Comparison of ENCODE assay signal across 17 cellular contexts in the genomic region with DNA sequence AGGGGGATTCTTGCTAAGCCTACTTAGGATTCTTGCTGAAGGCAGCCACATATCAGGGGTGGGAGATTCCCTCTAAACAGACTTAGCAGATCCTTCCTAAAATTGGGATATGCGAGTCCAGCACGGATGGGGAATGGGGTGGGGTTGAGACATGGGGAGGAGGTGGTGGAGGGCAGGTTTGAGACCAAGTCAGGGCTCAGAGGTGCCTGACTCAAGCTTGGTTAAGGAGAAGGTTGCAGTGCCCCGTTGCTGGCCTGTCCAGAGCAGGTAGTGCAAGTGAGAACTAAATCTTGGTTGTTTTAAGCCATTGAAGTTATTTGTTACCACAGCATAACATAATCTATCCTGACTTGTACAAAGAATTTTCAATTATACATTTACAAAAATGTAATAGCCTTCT.
DNase-seq lines count a peak whose midpoint lies in the region; ATAC-seq, FAIRE-seq and TF ChIP-seq lines count a peak whose summit lies in the region.
"Had no signal": no experiment of that assay in that cellular context is flagged by ENCODE, and none has a peak within 500 bp of the region (broad histone marks: within the 10 kb centered on the region; RNA-seq: fewer than 3 reads in every experiment).

No MANE protein-coding gene starts in this region.

- RAD21 ChIA-PET in HCT116 (lab: Charles Lee; ENCODE audit: low non-redundant PET in 1 of 2, low total read pairs in 2 of 2, uncharacterized antibody in 2 of 2, unreplicated experiment in 2 of 2): no interaction called here

- no peaks in the 10 kb centered on the region for H3K4me1 Mint-ChIP-seq in neural progenitor cell
- H3K4me1 Mint-ChIP-seq: CD14-positive monocyte had no signal

- H3K27ac ChIP-seq in HCT116 (ENCODE audit: low read depth, low read length) (no peak overlapping the region), K562 (ENCODE audit: extremely low read depth, low read depth, low read length) (no peak overlapping the region), neural progenitor cell (peak overlapping the region; percentile 58)

- no peaks in the 10 kb centered on the region for H3K9me1 ChIP-seq in K562 (ENCODE audit: control insufficient read depth, insufficient read depth, low read length)

- peaks cover 6% of the 10 kb centered on the region for H3K27me3 ChIP-seq in HCT116 (ENCODE audit: insufficient read depth, low read length)
- no peaks in the 10 kb centered on the region for H3K27me3 ChIP-seq in K562 (ENCODE audit: control insufficient read depth in 2 of 2, insufficient read depth in 2 of 2, low read length in 2 of 2)
- no peaks in the 10 kb centered on the region for H3K27me3 ChIP-seq in neural progenitor cell

- DNase-seq in HCT116 (ENCODE audit: low read depth, low spot score): no peak
- no peak for DNase-seq in K562 (ENCODE audit: extremely low read depth in 1 of 4, low spot score in 3 of 4)
- no peak for DNase-seq in neural progenitor cell (ENCODE audit: low spot score)
- DNase-seq in D341Med (ENCODE audit: low spot score): no peak
- DNase-seq in SW480 (ENCODE audit: low spot score): no peak
- DNase-seq in RKO (ENCODE audit: low spot score): no peak
- DNase-seq: CD8-positive, alpha-beta T cell; COR-L47; DND-41; GDM1; GOT3; HCEC 1CT; IMR-90; KG1 had no signal

- no peaks in the 10 kb centered on the region for H3K36me3 Mint-ChIP-seq in neural progenitor cell
- H3K36me3 Mint-ChIP-seq: CD14-positive monocyte; CD8-positive, alpha-beta T cell had no signal

- no peaks in the 10 kb centered on the region for H3K27me3 Mint-ChIP-seq in neural progenitor cell (ENCODE audit: insufficient read depth, low read depth)

- no peaks in the 10 kb centered on the region for H3K9me2 ChIP-seq in HCT116 (ENCODE audit: insufficient read depth)

- peaks cover 4% of the 10 kb centered on the region for H3K9me3 Mint-ChIP-seq in neural progenitor cell

- H4K20me1 ChIP-seq in HCT116 (ENCODE audit: insufficient read depth) (no peaks in the 10 kb centered on the region), K562 (replicated peaks; ENCODE audit: control insufficient read depth, insufficient read depth, low read length) (no peaks in the 10 kb centered on the region), neural progenitor cell (ENCODE audit: low read depth) (no peaks in the 10 kb centered on the region)

- FAIRE-seq in K562 (lab: Jason Lieb, UNC): no peak
- FAIRE-seq: GM18507 had no signal

- peaks cover 8% of the 10 kb centered on the region for H3F3A ChIP-seq in neural progenitor cell (ENCODE audit: low read depth)

- H3K9ac ChIP-seq in HCT116 (ENCODE audit: low read length): no peak overlapping the region
- H3K9ac ChIP-seq in K562 (ENCODE audit: insufficient read depth in 1 of 2, low read depth in 2 of 2, low read length in 2 of 2): no peak overlapping the region
- no peak overlapping the region for H3K9ac ChIP-seq in neural progenitor cell

- 0% methylated on average over 3 of the region's 3 CpGs for WGBS in K562 (ENCODE audit: insufficient coverage, low coverage, missing lambda C conversion rate)

- H3K9me3 ChIP-seq in HCT116 (ENCODE audit: control insufficient read depth in 1 of 2, insufficient read depth in 1 of 2, low read depth in 1 of 2, low read length in 2 of 2) (no peaks in the 10 kb centered on the region), K562 (replicated peaks; ENCODE audit: control insufficient read depth, insufficient read depth, low read depth, low read length) (no peaks in the 10 kb centered on the region), neural progenitor cell (ENCODE audit: low read depth) (no peaks in the 10 kb centered on the region)

- TF ChIP-seq EP300 in K562 (IDR thresholded peaks at IDR 0.05; ENCODE audit: low read length): no peak

- no peak overlapping the region for H3K27ac Mint-ChIP-seq in neural progenitor cell
- H3K27ac Mint-ChIP-seq: CD14-positive monocyte; CD8-positive, alpha-beta T cell had no signal

- H3K4me3 ChIP-seq in GM12875 (ENCODE audit: low read depth, low read length) (no peak overlapping the region), HCT116 (replicated peaks in 1 of 2; ENCODE audit: low read depth in 1 of 2, low read length in 2 of 2) (no peak overlapping the region), K562 (no peak overlapping the region), neural progenitor cell (no peak overlapping the region)

- in situ Hi-C loops in K562 (cut with MboI): no loop called here

- TF ChIP-seq RAD21 in HCT116 (IDR thresholded peaks at IDR 0.05; ENCODE audit: low read depth) (no peak), K562 (CRISPR knock-in tag; conservative IDR thresholded peaks at IDR 0.05 in 1 of 2, IDR thresholded peaks at IDR 0.05 in 1 of 2) (no peak)

- CTCF ChIA-PET in HCT116 (lab: Charles Lee): no interaction called here
- CTCF ChIA-PET in K562 (lab: Yijun Ruan, JAX; ENCODE audit: low intra/inter-chr PET ratio): no interaction called here

- TF ChIP-seq POLR2A in HCT116 (IDR thresholded peaks at IDR 0.05; ENCODE audit: borderline replicate concordance, extremely low read depth, insufficient read depth, insufficient read length): no peak
- no peak for TF ChIP-seq POLR2A in K562 (conservative IDR thresholded peaks at IDR 0.05)

- ATAC-seq in HCT116 (peak; percentile 53; the same call in 1 of the 2 replicates), K562 (peak; percentile 56; the same call in 1 of the 3 replicates)
- ATAC-seq: CD8-positive, alpha-beta T cell had no signal

- TF ChIP-seq CTCF in GM12875 (IDR thresholded peaks at IDR 0.05; ENCODE audit: borderline replicate concordance, insufficient read depth, low read depth, low read length) (0 out of 2 replicates have a peak, but pooled peaks have one; percentile 6), HCT116 (IDR thresholded peaks at IDR 0.05 in 2 of 3, conservative IDR thresholded peaks at IDR 0.05 in 1 of 3; ENCODE audit: borderline replicate concordance in 1 of 3, insufficient read depth in 1 of 3, low read depth in 2 of 3, low read length in 2 of 3) (0 out of 6 replicates have a peak, but pooled peaks of 1 of the 3 experiments have one; percentile 9), K562 (IDR thresholded peaks at IDR 0.05 in 2 of 3, conservative IDR thresholded peaks at IDR 0.05 in 1 of 3; ENCODE audit: insufficient read depth in 2 of 3, low read depth in 1 of 3, low read length in 3 of 3) (no peak), neural progenitor cell (IDR thresholded peaks at IDR 0.05) (no peak)

- H3K4me3 Mint-ChIP-seq in neural progenitor cell: no peak overlapping the region
- H3K4me3 Mint-ChIP-seq: CD14-positive monocyte; CD8-positive, alpha-beta T cell had no signal

- no peaks in the 10 kb centered on the region for H3K36me3 ChIP-seq in HCT116 (ENCODE audit: control insufficient read depth in 1 of 2, insufficient read depth in 2 of 2, low read length in 2 of 2)
- H3K36me3 ChIP-seq in K562 (ENCODE audit: control insufficient read depth, insufficient read depth, low read length): no peaks in the 10 kb centered on the region
- H3K36me3 ChIP-seq in neural progenitor cell: no peaks in the 10 kb centered on the region

- H3K79me2 ChIP-seq in HCT116 (ENCODE audit: insufficient read depth, low read length) (no peaks in the 10 kb centered on the region), K562 (ENCODE audit: control insufficient read depth, insufficient read depth, low read length) (no peaks in the 10 kb centered on the region), neural progenitor cell (ENCODE audit: low read depth) (no peaks in the 10 kb centered on the region)

- H3K4me1 ChIP-seq in HCT116 (ENCODE audit: control insufficient read depth in 1 of 2, insufficient read depth in 2 of 2, low read length in 2 of 2) (no peaks in the 10 kb centered on the region), K562 (replicated peaks in 1 of 2; ENCODE audit: control insufficient read depth in 2 of 2, insufficient read depth in 2 of 2, low read length in 2 of 2) (no peaks in the 10 kb centered on the region), neural progenitor cell (peaks cover 9% of the 10 kb centered on the region)

- BruUV-seq in HCT116 (replicated peaks; lab: Mats Ljungman, UMichigan) (no TSS peak), K562 (replicated peaks; lab: Mats Ljungman, UMichigan) (no TSS peak)

- H3K4me2 ChIP-seq in HCT116 (ENCODE audit: low read length) (no peak overlapping the region), K562 (ENCODE audit: insufficient read depth, low read length) (no peak overlapping the region), neural progenitor cell (peak overlapping the region; percentile 38)

- intact Hi-C loops in HCT116 (cut with micrococcal nuclease) (no loop called here), K562 (cut with micrococcal nuclease) (no loop called here)

- POLR2A ChIA-PET in HCT116 (lab: Charles Lee): no interaction called here
- POLR2A ChIA-PET in K562 (lab: Yijun Ruan, JAX): no interaction called here

- H2AFZ ChIP-seq in HCT116 (ENCODE audit: low read depth, low read length, poor library complexity, severe bottlenecking) (no peak overlapping the region), K562 (ENCODE audit: low read depth, low read length) (no peak overlapping the region), neural progenitor cell (replicated peaks) (peak overlapping the region; percentile 24)

TF ChIP-seq in HCT116, 20 proteins besides CTCF, POLR2A, EP300 and RAD21 (continues in another document):
- TF ChIP-seq, protein P1, sequence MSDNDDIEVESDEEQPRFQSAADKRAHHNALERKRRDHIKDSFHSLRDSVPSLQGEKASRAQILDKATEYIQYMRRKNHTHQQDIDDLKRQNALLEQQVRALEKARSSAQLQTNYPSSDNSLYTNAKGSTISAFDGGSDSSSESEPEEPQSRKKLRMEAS (IDR thresholded peaks at IDR 0.05): no peak
- TF ChIP-seq ELF1 (IDR thresholded peaks at IDR 0.05; ENCODE audit: borderline replicate concordance, low read depth) (no peak), SRF (IDR thresholded peaks at IDR 0.05; ENCODE audit: low read depth) (no peak), EGR1 (IDR thresholded peaks at IDR 0.05; ENCODE audit: low read depth) (no peak), FOSL1 (IDR thresholded peaks at IDR 0.05; ENCODE audit: low read depth) (no peak), ZNF274 (IDR thresholded peaks at IDR 0.05; ENCODE audit: low read depth, low read length) (no peak)

TF ChIP-seq in K562, 482 proteins besides CTCF, POLR2A, EP300 and RAD21 (continues in another document):
- no peak for TF ChIP-seq ZNF324 (CRISPR knock-in tag; IDR thresholded peaks at IDR 0.05)
- no peak for TF ChIP-seq SREBF2 (CRISPR knock-in tag; IDR thresholded peaks at IDR 0.05)
- no peak for TF ChIP-seq TSC22D4 (tag; IDR thresholded peaks at IDR 0.05)
- TF ChIP-seq CBFA2T3 (IDR thresholded peaks at IDR 0.05): no peak
- TF ChIP-seq NEUROD1 (IDR thresholded peaks at IDR 0.05; ENCODE audit: borderline replicate concordance, low read depth, low read length, partially characterized antibody): no peak
- TF ChIP-seq, protein P2, sequence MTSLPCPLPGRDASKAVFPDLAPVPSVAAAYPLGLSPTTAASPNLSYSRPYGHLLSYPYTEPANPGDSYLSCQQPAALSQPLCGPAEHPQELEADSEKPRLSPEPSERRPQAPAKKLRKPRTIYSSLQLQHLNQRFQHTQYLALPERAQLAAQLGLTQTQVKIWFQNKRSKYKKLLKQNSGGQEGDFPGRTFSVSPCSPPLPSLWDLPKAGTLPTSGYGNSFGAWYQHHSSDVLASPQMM (CRISPR knock-in tag; IDR thresholded peaks at IDR 0.05): no peak
- no peak for TF ChIP-seq BHLHE40 (IDR thresholded peaks at IDR 0.05; ENCODE audit: low read length)
- no peak for TF ChIP-seq ARID2 (IDR thresholded peaks at IDR 0.05)
- TF ChIP-seq POLR2AphosphoS2 (IDR thresholded peaks at IDR 0.05; ENCODE audit: low read length): no peak
